ENCODE assay signal across 16 cellular contexts in the genomic region with DNA sequence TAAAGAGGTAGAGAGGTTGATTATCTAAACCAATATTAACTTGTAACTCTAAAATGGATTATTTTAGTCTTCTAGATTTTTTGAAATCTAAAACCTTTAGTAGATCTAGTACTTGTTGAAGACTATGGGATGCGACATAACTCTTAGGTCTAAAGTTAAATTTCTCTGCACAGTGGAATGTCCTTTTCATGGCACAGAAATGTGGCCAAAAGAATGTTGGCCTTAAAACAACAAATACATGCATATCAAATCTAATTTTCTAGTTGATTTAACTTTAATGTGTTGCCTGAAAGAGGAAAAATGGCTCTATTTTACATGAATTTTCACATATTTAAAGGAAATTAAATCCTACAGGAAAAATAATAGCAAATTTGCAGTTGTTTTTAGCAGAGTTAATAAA. TPM values are rescaled to one million over a fixed set of nuclear protein-coding genes. Genes with fewer than 3 reads are reported as not detected.
DNase-seq lines count a peak whose midpoint lies in the region; ATAC-seq and FAIRE-seq lines count a peak whose summit lies in the region.
"Had no signal": no experiment of that assay in that cellular context is flagged by ENCODE, and none has a peak within 500 bp of the region (broad histone marks: within the 10 kb centered on the region; RNA-seq: fewer than 3 reads in every experiment).

No MANE protein-coding gene starts in this region.

- H3K27ac ChIP-seq in SK-N-MC: peak overlapping the region; percentile 71
- H3K27ac ChIP-seq: PC-9 had no signal

- no peak for ATAC-seq in GM18517 (IDR thresholded peaks at IDR 0.05; ENCODE audit: unreplicated experiment)

- no peak for DNase-seq in GM18507 (ENCODE audit: extremely low spot score, insufficient read length, low read depth)
- DNase-seq in SK-N-MC (ENCODE audit: low read depth, low spot score): peak; percentile 30
- peak; percentile 14 for DNase-seq in renal cortical epithelial cell (ENCODE audit: low read depth)
- DNase-seq in stimulated activated naive CD4-positive, alpha-beta T cell (lab: John Stamatoyannopoulos, UW): no peak
- DNase-seq in NAMALWA (ENCODE audit: low spot score): no peak
- DNase-seq: CD8-positive, alpha-beta memory T cell; DND-41; H7; NCI-H1436 treated with DMSO at 0.1 percent for 48 hours; NCI-H2081; NCI-H226; NCI-H69; NK-92 treated with Interleukin-12 subunit alpha and Interleukin-12 subunit beta, amount 100 ng/mL, for 24 hours; PC-9 had no signal

- peak; percentile 12 for FAIRE-seq in GM18507 (lab: Jason Lieb, UNC)
- peak; percentile 58 for FAIRE-seq in colon (lab: Jason Lieb, UNC)

- no peaks in the 10 kb centered on the region for H3K9me3 ChIP-seq in SK-N-MC (ENCODE audit: low read depth, low read length)

- no peak overlapping the region for H3K9ac ChIP-seq in SK-N-MC (ENCODE audit: insufficient read length)

- H3K4me3 ChIP-seq in SK-N-MC: peak overlapping the region; percentile 44
- H3K4me3 ChIP-seq: PC-9 had no signal

- H3K36me3 ChIP-seq in SK-N-MC (ENCODE audit: insufficient read depth, low read length): no peaks in the 10 kb centered on the region

RNA-seq across cellular contexts. Expression of a gene that starts 30.3 kb away (rescaled TPM):
- 53.7 and 68.9 TPM in 2 replicates for total RNA-seq in renal cortical epithelial cell

Comparison
In these comparisons a context has a peak if more than half of its experiments do, and no peak if none do; other contexts are left out.
1. DNase-seq: peak in SK-N-MC (single experiment) and renal cortical epithelial cell (single experiment); none in GM18507 (single experiment), stimulated activated naive CD4-positive, alpha-beta T cell (0 of 6) and NAMALWA (single experiment).